ENCODE assay signal across 17 cellular contexts in the genomic region with DNA sequence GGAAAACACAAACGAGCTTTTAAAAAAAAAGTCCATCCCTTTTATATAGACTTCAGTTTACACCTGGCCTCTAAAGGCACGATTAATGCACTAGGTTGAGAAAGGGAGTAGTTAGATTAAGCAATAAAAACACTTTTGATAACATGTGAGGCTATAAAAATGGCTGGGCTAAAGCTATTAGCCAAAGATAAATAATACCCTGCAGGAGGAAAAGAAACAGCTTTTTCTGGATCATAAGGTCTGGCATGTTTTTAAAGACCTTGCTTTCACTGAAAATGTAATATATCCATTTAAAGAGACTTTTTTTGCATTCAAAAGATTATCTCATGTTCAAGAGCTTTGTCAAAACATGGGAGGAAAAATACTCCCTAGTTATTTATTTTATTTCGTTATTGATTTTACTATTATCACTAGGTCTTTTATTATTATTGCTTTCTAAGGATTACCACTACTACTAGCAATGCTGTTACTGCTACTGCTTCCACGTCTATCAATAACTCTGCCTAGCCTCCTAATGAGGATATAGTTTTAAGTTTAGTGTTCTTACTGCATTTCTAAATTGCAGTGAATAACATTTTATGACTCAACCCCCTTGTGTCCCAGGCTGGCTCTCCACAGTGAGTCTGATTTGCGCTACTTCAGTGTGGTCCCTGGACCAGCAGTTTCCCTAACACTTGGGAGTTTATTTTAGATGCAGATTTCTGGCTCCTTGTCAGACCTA.
DNase-seq lines count a peak whose midpoint lies in the region; ATAC-seq and TF ChIP-seq lines count a peak whose summit lies in the region.
"Had no signal": no experiment of that assay in that cellular context is flagged by ENCODE, and none has a peak within 500 bp of the region (broad histone marks: within the 10 kb centered on the region; RNA-seq: fewer than 3 reads in every experiment).

No MANE protein-coding gene starts in this region.

- TF ChIP-seq CTCF in WTC11 (IDR thresholded peaks at IDR 0.05), result no peak

- peaks cover 11% of the 10 kb centered on the region for H3K36me3 Mint-ChIP-seq in WTC11
- H3K36me3 Mint-ChIP-seq: immature natural killer cell had no signal

- H3K27ac ChIP-seq in right cardiac atrium (ENCODE audit: low read length), result no peak overlapping the region
- H3K27ac ChIP-seq: prostate gland, RWPE1 had no signal

- CTCF ChIA-PET in WTC11 (lab: Charles Lee), result no interaction called here

- no peak overlapping the region for H3K4me3 ChIP-seq in right cardiac atrium (ENCODE audit: low read length)
- H3K4me3 ChIP-seq: prostate gland had no signal

- POLR2A ChIA-PET in WTC11 (lab: Charles Lee), result no interaction called here

- H3K4me1 Mint-ChIP-seq in WTC11, result peaks cover 26% of the 10 kb centered on the region
- H3K4me1 Mint-ChIP-seq: activated naive CD8-positive, alpha-beta T cell treated with anti-CD3 and anti-CD28 coated beads, Interleukin-2, amount 50 U/mL, for 24 hours; immature natural killer cell had no signal

- no peak overlapping the region for H3K4me3 Mint-ChIP-seq in WTC11
- H3K4me3 Mint-ChIP-seq: activated naive CD8-positive, alpha-beta T cell treated with anti-CD3 and anti-CD28 coated beads, Interleukin-2, amount 50 U/mL, for 24 hours; dendritic cell treated with granulocyte-macrophage colony-stimulating factor and Interleukin-4, amounts not matched to agents 40 ng/mL and 50 ng/mL, for 4 days; immature natural killer cell; T-helper 1 cell treated with Interleukin-12 subunit alpha and Interleukin-12 subunit beta and Interleukin-4 antibody, amounts not matched to agents 30 μg/mL and 1 μg/mL, for 36 hours had no signal

- WGBS in right cardiac atrium, result 37% methylated on average over 5 of the region's 5 CpGs

- peaks cover 2% of the 10 kb centered on the region for H3K4me1 ChIP-seq in right cardiac atrium (ENCODE audit: control insufficient read depth, insufficient read depth, low read length)

- peaks cover 20% of the 10 kb centered on the region for H3K27me3 Mint-ChIP-seq in WTC11 (ENCODE audit: low read depth)
- H3K27me3 Mint-ChIP-seq: activated naive CD8-positive, alpha-beta T cell treated with anti-CD3 and anti-CD28 coated beads, Interleukin-2, amount 50 U/mL, for 24 hours; dendritic cell treated with granulocyte-macrophage colony-stimulating factor and Interleukin-4, amounts not matched to agents 40 ng/mL and 50 ng/mL, for 4 days had no signal

- peaks cover 16% of the 10 kb centered on the region for H3K9me3 Mint-ChIP-seq in WTC11
- H3K9me3 Mint-ChIP-seq: dendritic cell treated with granulocyte-macrophage colony-stimulating factor and Interleukin-4, amounts not matched to agents 40 ng/mL and 50 ng/mL, for 4 days; T-helper 1 cell treated with Interleukin-12 subunit alpha and Interleukin-12 subunit beta and Interleukin-4 antibody, amounts not matched to agents 30 μg/mL and 1 μg/mL, for 36 hours had no signal

- ATAC-seq in WTC11 (peak; percentile 16; the same call in 1 of the 2 replicates), right cardiac atrium (peak; percentile 64), HG03469 (IDR thresholded peaks at IDR 0.05; ENCODE audit: unreplicated experiment) (no peak)
- ATAC-seq: activated naive CD8-positive, alpha-beta T cell treated with anti-CD3 and anti-CD28 coated beads, Interleukin-2, amount 50 U/mL, for 24 hours had no signal

- no peaks in the 10 kb centered on the region for H3K9me3 ChIP-seq in right cardiac atrium (ENCODE audit: control insufficient read depth, low read length)
- H3K9me3 ChIP-seq: prostate gland had no signal

- intact Hi-C loops in right cardiac atrium (cut with DNase I), result no loop called here

- no peaks in the 10 kb centered on the region for H3K27me3 ChIP-seq in right cardiac atrium (ENCODE audit: control insufficient read depth, insufficient read depth)

- H3K27ac Mint-ChIP-seq in WTC11, result no peak overlapping the region
- H3K27ac Mint-ChIP-seq: activated naive CD8-positive, alpha-beta T cell treated with anti-CD3 and anti-CD28 coated beads, Interleukin-2, amount 50 U/mL, for 24 hours; dendritic cell treated with granulocyte-macrophage colony-stimulating factor and Interleukin-4, amounts not matched to agents 40 ng/mL and 50 ng/mL, for 4 days; immature natural killer cell; T-helper 1 cell treated with Interleukin-12 subunit alpha and Interleukin-12 subunit beta and Interleukin-4 antibody, amounts not matched to agents 30 μg/mL and 1 μg/mL, for 36 hours had no signal

- peak; percentile 93 for DNase-seq in NCI-H1417 treated with DMSO at 0.1 percent for 48 hours (lab: John Stamatoyannopoulos, UW)
- DNase-seq in WTC11 (ENCODE audit: low spot score), result no peak
- DNase-seq in right cardiac atrium, result no peak
- DNase-seq in stromal cell of bone marrow (ENCODE audit: low read depth), result peak; percentile 26
- no peak for DNase-seq in NCI-H2029 treated with DMSO at 0.1 percent for 48 hours (lab: John Stamatoyannopoulos, UW)
- no peak for DNase-seq in GM03348 (ENCODE audit: low spot score)
- DNase-seq: activated naive CD8-positive, alpha-beta T cell treated with anti-CD3 and anti-CD28 coated beads, Interleukin-2, amount 50 U/mL, for 24 hours; C1 segment of cervical spinal cord; DND-41; immature natural killer cell; NCI-H510A treated with DMSO at 0.1 percent for 48 hours; stimulated activated CD4-positive, alpha-beta T cell treated with anti-CD3 and anti-CD28 coated beads, Interleukin-1b, Interleukin-23, amount 100 ng/mL, for 48 hours had no signal

TF ChIP-seq in WTC11, 78 proteins besides CTCF, POLR2A, EP300 and RAD21 (continues in another document):
- TF ChIP-seq, protein P1, sequence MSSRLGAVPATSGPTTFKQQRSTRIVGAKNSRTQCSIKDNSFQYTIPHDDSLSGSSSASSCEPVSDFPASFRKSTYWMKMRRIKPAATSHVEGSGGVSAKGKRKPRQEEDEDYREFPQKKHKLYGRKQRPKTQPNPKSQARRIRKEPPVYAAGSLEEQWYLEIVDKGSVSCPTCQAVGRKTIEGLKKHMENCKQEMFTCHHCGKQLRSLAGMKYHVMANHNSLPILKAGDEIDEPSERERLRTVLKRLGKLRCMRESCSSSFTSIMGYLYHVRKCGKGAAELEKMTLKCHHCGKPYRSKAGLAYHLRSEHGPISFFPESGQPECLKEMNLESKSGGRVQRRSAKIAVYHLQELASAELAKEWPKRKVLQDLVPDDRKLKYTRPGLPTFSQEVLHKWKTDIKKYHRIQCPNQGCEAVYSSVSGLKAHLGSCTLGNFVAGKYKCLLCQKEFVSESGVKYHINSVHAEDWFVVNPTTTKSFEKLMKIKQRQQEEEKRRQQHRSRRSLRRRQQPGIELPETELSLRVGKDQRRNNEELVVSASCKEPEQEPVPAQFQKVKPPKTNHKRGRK (CRISPR knock-in tag; IDR thresholded peaks at IDR 0.05; ENCODE audit: borderline replicate concordance), result no peak
- TF ChIP-seq USF1 (CRISPR knock-in tag; IDR thresholded peaks at IDR 0.05), result no peak
- no peak for TF ChIP-seq MAX (CRISPR knock-in tag; IDR thresholded peaks at IDR 0.05)
- TF ChIP-seq ATF2 (CRISPR knock-in tag; IDR thresholded peaks at IDR 0.05; ENCODE audit: borderline replicate concordance, low read depth), result no peak
- no peak for TF ChIP-seq AR (CRISPR knock-in tag; IDR thresholded peaks at IDR 0.05)
- no peak for TF ChIP-seq SP1 (CRISPR knock-in tag; conservative IDR thresholded peaks at IDR 0.05)
- no peak for TF ChIP-seq CDX4 (CRISPR knock-in tag; IDR thresholded peaks at IDR 0.05; ENCODE audit: borderline replicate concordance)

Comparison
In these comparisons a context has a peak if more than half of its experiments do, and no peak if none do; other contexts are left out.
1. DNase-seq: peak in NCI-H1417 treated with DMSO at 0.1 percent for 48 hours (single experiment) and stromal cell of bone marrow (single experiment); none in WTC11 (single experiment), right cardiac atrium (0 of 3), NCI-H2029 treated with DMSO at 0.1 percent for 48 hours (single experiment) and GM03348 (single experiment).